ENCODE assay signal across 22 cellular contexts in genomic region chr7:7920056-7920455, GRCh38. TPM values are rescaled to one million over a fixed set of nuclear protein-coding genes. Genes with fewer than 3 reads are reported as not detected.
DNase-seq lines count a peak whose midpoint lies in the region; FAIRE-seq and TF ChIP-seq lines count a peak whose summit lies in the region.
"Had no signal": no experiment of that assay in that cellular context is flagged by ENCODE, and none has a peak within 500 bp of the region (broad histone marks: within the 10 kb centered on the region; RNA-seq: fewer than 3 reads in every experiment).

No MANE protein-coding gene starts in this region.

- H2BK120ac ChIP-seq in mesenchymal stem cell (ENCODE audit: low read depth, low read length): no peak overlapping the region

- H3K4me2 ChIP-seq in neural progenitor cell: peak overlapping the region; percentile 11
- H3K4me2 ChIP-seq in mesenchymal stem cell (ENCODE audit: low read length, poor library complexity, severe bottlenecking): no peak overlapping the region

- DNase-seq in LoVo (ENCODE audit: low spot score): peak; percentile 25
- DNase-seq in neural progenitor cell (ENCODE audit: low spot score): no peak
- DNase-seq in DMS153 treated with DMSO at 0.1 percent for 48 hours (lab: John Stamatoyannopoulos, UW; ENCODE audit: unreplicated experiment): no peak
- no peak for DNase-seq in mesenchymal stem cell
- no peak for DNase-seq in activated CD4-positive, alpha-beta memory T cell treated with anti-CD3 and anti-CD28 coated beads, Interleukin-2, amount 10 ng/mL, durations not matched to agents 7 days and 5 days
- no peak for DNase-seq in kidney tubule cell (ENCODE audit: low spot score)
- DNase-seq: activated CD4-positive, alpha-beta T cell treated with anti-CD3 and anti-CD28 coated beads, Interleukin-2, amount 50 U/mL, for 4 hours; activated effector memory CD4-positive, alpha-beta T cell treated with anti-CD3 and anti-CD28 coated beads, Interleukin-2, amount 50 U/mL, for 16 hours; brain microvascular endothelial cell; CD4-positive, alpha-beta T cell; DMS79; HCEC 1CT; head of caudate nucleus; left ventricle myocardium superior; NCI-H1436 treated with DMSO at 0.1 percent for 48 hours; NCI-H2171; SHP77; tibial artery had no signal

- H3K9me3 ChIP-seq in neural progenitor cell (ENCODE audit: low read depth) (no peaks in the 10 kb centered on the region), mesenchymal stem cell (ENCODE audit: control insufficient read depth, low read length) (no peaks in the 10 kb centered on the region)
- H3K9me3 ChIP-seq: tibial artery had no signal

- no peaks in the 10 kb centered on the region for H3K27me3 Mint-ChIP-seq in neural progenitor cell (ENCODE audit: insufficient read depth, low read depth)
- no peaks in the 10 kb centered on the region for H3K27me3 Mint-ChIP-seq in activated CD4-positive, alpha-beta memory T cell treated with anti-CD3 and anti-CD28 coated beads, Interleukin-2, amount 10 ng/mL, durations not matched to agents 7 days and 5 days
- H3K27me3 Mint-ChIP-seq: CD4-positive, alpha-beta T cell had no signal

- H3K79me1 ChIP-seq in mesenchymal stem cell (replicated peaks; ENCODE audit: low read length, poor library complexity, severe bottlenecking): no peaks in the 10 kb centered on the region

- no peak overlapping the region for H4K8ac ChIP-seq in mesenchymal stem cell (ENCODE audit: low read length)

- H3K27me3 ChIP-seq in neural progenitor cell (no peaks in the 10 kb centered on the region), mesenchymal stem cell (ENCODE audit: control insufficient read depth in 1 of 2, insufficient read depth in 1 of 2, low read length in 2 of 2) (no peaks in the 10 kb centered on the region)
- H3K27me3 ChIP-seq: brain microvascular endothelial cell, tibial artery had no signal

- no peak overlapping the region for H2BK5ac ChIP-seq in mesenchymal stem cell (ENCODE audit: low read depth, low read length, poor library complexity, severe bottlenecking)

- H3K14ac ChIP-seq in mesenchymal stem cell (ENCODE audit: low read length in 2 of 2): no peak overlapping the region

- no peak overlapping the region for H3K4ac ChIP-seq in mesenchymal stem cell (ENCODE audit: low read depth in 1 of 2, low read length in 2 of 2)

- H3K9me3 Mint-ChIP-seq in neural progenitor cell: no peaks in the 10 kb centered on the region
- H3K9me3 Mint-ChIP-seq in activated CD4-positive, alpha-beta memory T cell treated with anti-CD3 and anti-CD28 coated beads, Interleukin-2, amount 10 ng/mL, durations not matched to agents 7 days and 5 days: peaks cover 3% of the 10 kb centered on the region
- H3K9me3 Mint-ChIP-seq: CD4-positive, alpha-beta T cell; stimulated activated effector memory CD8-positive, alpha-beta T cell treated with anti-CD3 and anti-CD28 coated beads, Interleukin-12 subunit alpha, Interleukin-12 subunit beta, amount 100 ng/mL, for 72 hours had no signal

- no peak overlapping the region for H2AK5ac ChIP-seq in mesenchymal stem cell (ENCODE audit: low read length, severe bottlenecking)

- CTCF ChIA-PET in activated CD4-positive, alpha-beta memory T cell treated with anti-CD3 and anti-CD28 coated beads, Interleukin-2, amount 10 ng/mL, durations not matched to agents 7 days and 5 days (lab: Charles Lee): interaction anchor here (1.0 to 2.1 kb wide), 4 partner anchors 21 to 270 kb away, joined by 3 to 5 read pairs (median 3); no protein-coding TSS in a partner anchor

- H3K4me1 ChIP-seq in neural progenitor cell (peaks cover 41% of the 10 kb centered on the region), mesenchymal stem cell (ENCODE audit: control insufficient read depth, insufficient read depth, low read depth, low read length) (no peaks in the 10 kb centered on the region)
- H3K4me1 ChIP-seq: tibial artery had no signal

- H3K4me1 Mint-ChIP-seq in neural progenitor cell: peaks cover 30% of the 10 kb centered on the region
- peaks cover 27% of the 10 kb centered on the region for H3K4me1 Mint-ChIP-seq in activated CD4-positive, alpha-beta memory T cell treated with anti-CD3 and anti-CD28 coated beads, Interleukin-2, amount 10 ng/mL, durations not matched to agents 7 days and 5 days

- H4K91ac ChIP-seq in mesenchymal stem cell (ENCODE audit: low read length): no peak overlapping the region

- H3F3A ChIP-seq in neural progenitor cell (ENCODE audit: low read depth): no peaks in the 10 kb centered on the region

- H3K4me3 ChIP-seq in neural progenitor cell (no peak overlapping the region), mesenchymal stem cell (ENCODE audit: insufficient read depth in 1 of 2, low read depth in 1 of 2, low read length in 2 of 2) (no peak overlapping the region)
- H3K4me3 ChIP-seq: tibial artery had no signal

- H3K27ac Mint-ChIP-seq in neural progenitor cell: no peak overlapping the region
- H3K27ac Mint-ChIP-seq in activated CD4-positive, alpha-beta memory T cell treated with anti-CD3 and anti-CD28 coated beads, Interleukin-2, amount 10 ng/mL, durations not matched to agents 7 days and 5 days: no peak overlapping the region
- H3K27ac Mint-ChIP-seq: CD4-positive, alpha-beta T cell; stimulated activated effector memory CD8-positive, alpha-beta T cell treated with anti-CD3 and anti-CD28 coated beads, Interleukin-12 subunit alpha, Interleukin-12 subunit beta, amount 100 ng/mL, for 72 hours had no signal

- 40% methylated on average over 1 of the region's 2 CpGs for WGBS in mesenchymal stem cell

- H3K27ac ChIP-seq in neural progenitor cell (no peak overlapping the region), mesenchymal stem cell (ENCODE audit: low read length, poor library complexity, severe bottlenecking) (no peak overlapping the region)
- H3K27ac ChIP-seq: brain microvascular endothelial cell, tibial artery had no signal

- FAIRE-seq in G401.6 (lab: Jason Lieb, UNC): peak; percentile 58
- FAIRE-seq in colon (lab: Jason Lieb, UNC): peak; percentile 36
- FAIRE-seq: endothelial cell of umbilical vein had no signal

- no peak overlapping the region for H2BK12ac ChIP-seq in mesenchymal stem cell (ENCODE audit: low read length in 2 of 2)

- POLR2A ChIA-PET in activated CD4-positive, alpha-beta memory T cell treated with anti-CD3 and anti-CD28 coated beads, Interleukin-2, amount 10 ng/mL, durations not matched to agents 7 days and 5 days (lab: Charles Lee): interaction anchor here (1.2 to 3.1 kb wide), 4 partner anchors 25 to 206 kb away, joined by 4 to 24 read pairs (median 10); partner anchors contain the start of gene GLCCI1

- H3K9ac ChIP-seq in neural progenitor cell: no peak overlapping the region
- H3K9ac ChIP-seq in mesenchymal stem cell (ENCODE audit: low read length): no peak overlapping the region

- no peak overlapping the region for H3K18ac ChIP-seq in mesenchymal stem cell (ENCODE audit: low read depth in 1 of 2, low read length in 2 of 2)

- H3K36me3 Mint-ChIP-seq in neural progenitor cell: no peaks in the 10 kb centered on the region
- peaks cover 4% of the 10 kb centered on the region for H3K36me3 Mint-ChIP-seq in activated CD4-positive, alpha-beta memory T cell treated with anti-CD3 and anti-CD28 coated beads, Interleukin-2, amount 10 ng/mL, durations not matched to agents 7 days and 5 days (ENCODE audit: low read depth)
- H3K36me3 Mint-ChIP-seq: stimulated activated effector memory CD8-positive, alpha-beta T cell treated with anti-CD3 and anti-CD28 coated beads, Interleukin-12 subunit alpha, Interleukin-12 subunit beta, amount 100 ng/mL, for 72 hours had no signal

- no peak overlapping the region for H3K23ac ChIP-seq in mesenchymal stem cell (ENCODE audit: low read length in 2 of 2)

- no peaks in the 10 kb centered on the region for H3K36me3 ChIP-seq in neural progenitor cell
- H3K36me3 ChIP-seq in mesenchymal stem cell (ENCODE audit: control insufficient read depth in 1 of 2, insufficient read depth in 2 of 2, low read depth in 1 of 2, low read length in 2 of 2): no peaks in the 10 kb centered on the region
- H3K36me3 ChIP-seq: brain microvascular endothelial cell, tibial artery had no signal

- no peak for TF ChIP-seq CTCF in neural progenitor cell (IDR thresholded peaks at IDR 0.05)

- H3K4me3 Mint-ChIP-seq in neural progenitor cell: no peak overlapping the region
- H3K4me3 Mint-ChIP-seq in activated CD4-positive, alpha-beta memory T cell treated with anti-CD3 and anti-CD28 coated beads, Interleukin-2, amount 10 ng/mL, durations not matched to agents 7 days and 5 days: no peak overlapping the region
- H3K4me3 Mint-ChIP-seq: stimulated activated effector memory CD8-positive, alpha-beta T cell treated with anti-CD3 and anti-CD28 coated beads, Interleukin-12 subunit alpha, Interleukin-12 subunit beta, amount 100 ng/mL, for 72 hours had no signal

- H3K79me2 ChIP-seq in neural progenitor cell (ENCODE audit: low read depth): no peaks in the 10 kb centered on the region

- no peak overlapping the region for H2BK15ac ChIP-seq in mesenchymal stem cell (ENCODE audit: low read depth, poor library complexity, severe bottlenecking)

- H4K20me1 ChIP-seq in neural progenitor cell (ENCODE audit: low read depth): no peaks in the 10 kb centered on the region

- H2AFZ ChIP-seq in neural progenitor cell (replicated peaks) (no peak overlapping the region), mesenchymal stem cell (ENCODE audit: low read depth, low read length) (no peak overlapping the region)

RNA-seq across cellular contexts. Expression of gene GLCCI1, which starts 48.5 kb away (rescaled TPM):
- 46.6 and 78.0 TPM in 2 replicates for total RNA-seq in neural progenitor cell (ENCODE audit: low replicate concordance)
- polyA plus RNA-seq in mesenchymal stem cell (2013, experiment 1 of 2): 13.5 TPM
- polyA plus RNA-seq in mesenchymal stem cell (2013, experiment 2 of 2): 15.6 TPM
- 10 to 100 TPM; 25.4 to 29.0 TPM for total RNA-seq in activated CD4-positive, alpha-beta memory T cell treated with anti-CD3 and anti-CD28 coated beads, Interleukin-2, amount 10 ng/mL, durations not matched to agents 7 days and 5 days
